In genomic region chr18:3356614-3357013, GRCh38 we compare ENCODE assay signal across 19 cellular contexts.
"Had no signal": no experiment of that assay in that cellular context is flagged by ENCODE, and none has a peak within 500 bp of the region (broad histone marks: within the 10 kb centered on the region; RNA-seq: fewer than 3 reads in every experiment).

No MANE protein-coding gene starts in this region.

- H3K27ac Mint-ChIP-seq: naive B cell; nephron; progenitor cell of endocrine pancreas; stimulated activated memory B cell treated with anti-CD40 and anti-IgM and Interleukin-4, amounts not matched to agents 10 μg/mL and 1 μg/mL and 100 μg/mL, for 72 hours; stimulated activated naive CD8-positive, alpha-beta T cell treated with anti-CD3 and anti-CD28 coated beads, Interleukin-15, Interleukin-2, amounts not matched to agents 100 ng/mL and 50 ng/mL, for 24 hours had no signal

- H3K36me3 Mint-ChIP-seq: naive B cell; stimulated activated memory B cell treated with anti-CD40 and anti-IgM and Interleukin-4, amounts not matched to agents 10 μg/mL and 1 μg/mL and 100 μg/mL, for 72 hours had no signal

- H3K36me3 ChIP-seq: heart left ventricle, pancreas, tibial artery, upper lobe of left lung, vagina had no signal

- ATAC-seq: esophagus mucosa; heart left ventricle; pancreas; right cardiac atrium; stimulated activated memory B cell treated with anti-CD40 and anti-IgM and Interleukin-4, amounts not matched to agents 10 μg/mL and 1 μg/mL and 100 μg/mL, for 72 hours had no signal

- H3K27ac ChIP-seq: heart left ventricle, pancreas, tibial artery, upper lobe of left lung, vagina had no signal

- H3K27me3 Mint-ChIP-seq: naive B cell; stimulated activated memory B cell treated with anti-CD40 and anti-IgM and Interleukin-4, amounts not matched to agents 10 μg/mL and 1 μg/mL and 100 μg/mL, for 72 hours; stimulated activated naive CD8-positive, alpha-beta T cell treated with anti-CD3 and anti-CD28 coated beads, Interleukin-15, Interleukin-2, amounts not matched to agents 100 ng/mL and 50 ng/mL, for 24 hours had no signal

- H3K4me3 Mint-ChIP-seq: naive B cell; nephron; stimulated activated memory B cell treated with anti-CD40 and anti-IgM and Interleukin-4, amounts not matched to agents 10 μg/mL and 1 μg/mL and 100 μg/mL, for 72 hours; stimulated activated naive CD8-positive, alpha-beta T cell treated with anti-CD3 and anti-CD28 coated beads, Interleukin-15, Interleukin-2, amounts not matched to agents 100 ng/mL and 50 ng/mL, for 24 hours had no signal

- H3K4me1 Mint-ChIP-seq: naive B cell; nephron; stimulated activated memory B cell treated with anti-CD40 and anti-IgM and Interleukin-4, amounts not matched to agents 10 μg/mL and 1 μg/mL and 100 μg/mL, for 72 hours had no signal

- H3K4me1 ChIP-seq: heart left ventricle, pancreas, tibial artery, upper lobe of left lung, vagina had no signal

- H3K9me3 ChIP-seq: heart left ventricle, pancreas, tibial artery, upper lobe of left lung, vagina had no signal

- H3K4me3 ChIP-seq: heart left ventricle, pancreas, tibial artery, upper lobe of left lung, vagina had no signal

- DNase-seq: effector memory CD4-positive, alpha-beta T cell; heart left ventricle; hypothalamus; kidney glomerular epithelial cell; mesendoderm; naive B cell; occipital lobe; pancreas; right cardiac atrium; stimulated activated CD4-positive, alpha-beta T cell treated with anti-CD3 and anti-CD28 coated beads, Interleukin-4, amount 100 ng/mL, for 1 hour; stimulated activated CD8-positive, alpha-beta memory T cell treated with anti-CD3 and anti-CD28 coated beads, Interleukin-4, amount 100 ng/mL, for 48 hours; tibial artery; upper lobe of left lung had no signal

- H3K27me3 ChIP-seq: heart left ventricle, pancreas, tibial artery, upper lobe of left lung, vagina had no signal

- H3K9me3 Mint-ChIP-seq: stimulated activated memory B cell treated with anti-CD40 and anti-IgM and Interleukin-4, amounts not matched to agents 10 μg/mL and 1 μg/mL and 100 μg/mL, for 72 hours; stimulated activated naive CD8-positive, alpha-beta T cell treated with anti-CD3 and anti-CD28 coated beads, Interleukin-15, Interleukin-2, amounts not matched to agents 100 ng/mL and 50 ng/mL, for 24 hours had no signal
